Comparison of ENCODE assay signal across 9 cellular contexts in the genomic region with DNA sequence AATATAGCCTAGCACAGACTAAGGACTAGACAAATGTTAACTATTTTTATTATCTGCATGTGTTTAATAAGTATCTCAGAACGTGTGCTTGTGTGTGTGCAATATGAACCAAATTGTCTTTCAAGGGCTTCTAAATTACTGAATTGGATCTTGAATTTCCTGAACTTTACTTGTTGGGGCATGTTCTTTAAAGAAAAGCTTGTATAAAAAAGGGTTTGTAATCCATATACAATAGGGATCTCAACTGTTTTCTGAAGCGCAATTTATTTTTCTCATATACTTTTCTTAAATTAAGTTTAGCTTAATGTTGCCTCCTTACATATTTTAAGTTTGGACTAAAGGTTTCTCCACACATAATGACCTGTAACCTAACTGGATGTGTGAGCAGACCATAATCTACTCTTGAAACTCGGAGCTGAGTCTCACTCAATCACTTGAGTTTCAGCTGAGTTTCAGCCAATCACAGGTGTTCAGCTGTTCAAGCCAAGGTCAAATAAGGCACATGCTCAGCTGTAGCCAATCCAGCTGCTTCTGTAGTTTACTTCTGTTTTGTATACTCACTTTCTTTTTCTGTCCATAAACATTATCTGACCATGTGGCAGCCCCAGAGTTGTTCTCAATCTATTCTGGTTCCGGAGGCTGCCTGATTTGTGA.
DNase-seq lines count a peak whose midpoint lies in the region; ATAC-seq, FAIRE-seq and TF ChIP-seq lines count a peak whose summit lies in the region.
"Had no signal": no experiment of that assay in that cellular context is flagged by ENCODE, and none has a peak within 500 bp of the region (broad histone marks: within the 10 kb centered on the region; RNA-seq: fewer than 3 reads in every experiment).

No MANE protein-coding gene starts in this region.

- no peaks in the 10 kb centered on the region for H3K36me3 Mint-ChIP-seq in activated CD4-positive, alpha-beta T cell treated with anti-CD3 and anti-CD28 coated beads for 36 hours (ENCODE audit: low read depth)

- POLR2A ChIA-PET in activated CD4-positive, alpha-beta T cell treated with anti-CD3 and anti-CD28 coated beads for 36 hours (lab: Charles Lee), result no interaction called here

- TF ChIP-seq EP300 in gastroesophageal sphincter (IDR thresholded peaks at IDR 0.05), result no peak

- no peaks in the 10 kb centered on the region for H3K27me3 Mint-ChIP-seq in activated CD4-positive, alpha-beta T cell treated with anti-CD3 and anti-CD28 coated beads for 36 hours

- FAIRE-seq in kidney (lab: Jason Lieb, UNC), result no peak

- peak; percentile 48 for ATAC-seq in activated CD4-positive, alpha-beta T cell treated with anti-CD3 and anti-CD28 coated beads for 36 hours
- ATAC-seq in HG02840 (IDR thresholded peaks at IDR 0.05; ENCODE audit: low FRiP score, unreplicated experiment) (peak; percentile 68), gastrocnemius medialis (peak; percentile 66 to 85), gastroesophageal sphincter (no peak)

- peaks cover 28% of the 10 kb centered on the region for H3K4me1 Mint-ChIP-seq in activated CD4-positive, alpha-beta T cell treated with anti-CD3 and anti-CD28 coated beads for 36 hours

- no peaks in the 10 kb centered on the region for H3K4me1 ChIP-seq in gastrocnemius medialis
- H3K4me1 ChIP-seq in kidney (ENCODE audit: control insufficient read depth in 1 of 2, insufficient read depth in 1 of 2, low read depth in 1 of 2, low read length in 2 of 2), result no peaks in the 10 kb centered on the region
- H3K4me1 ChIP-seq in gastroesophageal sphincter, result no peaks in the 10 kb centered on the region
- H3K4me1 ChIP-seq: SJSA1 had no signal

- CTCF ChIA-PET in activated CD4-positive, alpha-beta T cell treated with anti-CD3 and anti-CD28 coated beads for 36 hours (lab: Charles Lee), result interaction anchor here (0.5 kb wide), 1 partner anchor 91 kb away, joined by 3 read pairs; no protein-coding TSS in a partner anchor

- WGBS in gastroesophageal sphincter (ENCODE audit: low coverage in 1 of 2), 2 donors, result 63 to 75% methylated on average over 4 of the region's 4 CpGs

- H3K9me3 ChIP-seq in gastrocnemius medialis (no peaks in the 10 kb centered on the region), kidney (ENCODE audit: control insufficient read depth in 1 of 2, low read length in 2 of 2) (no peaks in the 10 kb centered on the region), gastroesophageal sphincter (no peaks in the 10 kb centered on the region)
- H3K9me3 ChIP-seq: SJSA1 had no signal

- TF ChIP-seq POLR2A in gastrocnemius medialis (IDR thresholded peaks at IDR 0.05) (no peak), gastroesophageal sphincter (IDR thresholded peaks at IDR 0.05) (no peak)

- H3K27ac Mint-ChIP-seq in activated CD4-positive, alpha-beta T cell treated with anti-CD3 and anti-CD28 coated beads for 36 hours, result no peak overlapping the region

- H3K9me3 Mint-ChIP-seq in activated CD4-positive, alpha-beta T cell treated with anti-CD3 and anti-CD28 coated beads for 36 hours (ENCODE audit: low read depth), result no peaks in the 10 kb centered on the region

- H3K9ac ChIP-seq in kidney (ENCODE audit: low read length in 2 of 2), result no peak overlapping the region

- in situ Hi-C loops in gastrocnemius medialis (cut with MboI; ENCODE audit: low sequenced_read_pairs in 4 of 4), result no loop called here

- H3K27ac ChIP-seq in gastrocnemius medialis, result no peak overlapping the region
- no peak overlapping the region for H3K27ac ChIP-seq in kidney (ENCODE audit: low read depth in 2 of 2, low read length in 2 of 2)
- no peak overlapping the region for H3K27ac ChIP-seq in gastroesophageal sphincter
- H3K27ac ChIP-seq: SJSA1 had no signal

- no peak for DNase-seq in activated CD4-positive, alpha-beta T cell treated with anti-CD3 and anti-CD28 coated beads for 36 hours
- DNase-seq in activated CD4-positive, alpha-beta T cell treated with anti-CD3 and anti-CD28 coated beads, Interleukin-2, amount 50 U/mL, for 48 hours, result no peak
- peak; percentile 50 for DNase-seq in NCI-H1436 treated with DMSO at 0.1 percent for 48 hours (lab: John Stamatoyannopoulos, UW)
- DNase-seq in gastrocnemius medialis, result peak in 1 of 2 donors; percentile 13
- no peak for DNase-seq in kidney
- no peak for DNase-seq in posterior vena cava (ENCODE audit: low spot score)

- TF ChIP-seq CTCF in gastrocnemius medialis (IDR thresholded peaks at IDR 0.05 in 4 of 5, conservative IDR thresholded peaks at IDR 0.05 in 1 of 5), result no peak
- TF ChIP-seq CTCF in kidney (IDR thresholded peaks at IDR 0.05; ENCODE audit: borderline replicate concordance, extremely low read depth, insufficient read depth), result no peak
- TF ChIP-seq CTCF in gastroesophageal sphincter (IDR thresholded peaks at IDR 0.05), result no peak

- H3K36me3 ChIP-seq in gastrocnemius medialis (no peaks in the 10 kb centered on the region), kidney (ENCODE audit: control insufficient read depth in 1 of 2, insufficient read depth in 2 of 2, low read length in 2 of 2) (no peaks in the 10 kb centered on the region), gastroesophageal sphincter (no peaks in the 10 kb centered on the region)
- H3K36me3 ChIP-seq: SJSA1 had no signal

- H3K27me3 ChIP-seq in gastrocnemius medialis, result no peaks in the 10 kb centered on the region
- no peaks in the 10 kb centered on the region for H3K27me3 ChIP-seq in gastroesophageal sphincter

- H3K4me3 ChIP-seq in gastrocnemius medialis (no peak overlapping the region), kidney (ENCODE audit: low read length in 2 of 2) (no peak overlapping the region), gastroesophageal sphincter (no peak overlapping the region)
- H3K4me3 ChIP-seq: SJSA1 had no signal

- H3K4me3 Mint-ChIP-seq in activated CD4-positive, alpha-beta T cell treated with anti-CD3 and anti-CD28 coated beads for 36 hours, result no peak overlapping the region

- intact Hi-C loops in activated CD4-positive, alpha-beta T cell treated with anti-CD3 and anti-CD28 coated beads for 36 hours (cut with DNase I, micrococcal nuclease), result loop anchor here (2.0 to 5.0 kb wide), 2 partner anchors 57 to 72 kb away; partner anchors contain the start of gene CDK5R1 (in 1 of the 2)
- intact Hi-C loops in gastrocnemius medialis (cut with DNase I; ENCODE audit: low total_unique reads), result no loop called here
- intact Hi-C loops in kidney (cut with DNase I), result no loop called here
- intact Hi-C loops in posterior vena cava (cut with DNase I), result no loop called here

Comparison
In these comparisons a context has a peak if more than half of its experiments do, and no peak if none do; other contexts are left out.
1. intact Hi-C loops: an anchor here in activated CD4-positive, alpha-beta T cell treated with anti-CD3 and anti-CD28 coated beads for 36 hours (2.0 to 5.0 kb wide); none called in gastrocnemius medialis, kidney and posterior vena cava.